8 cellular contexts compared by ENCODE assay signal in genomic region chr13:97109841-97110492, GRCh38.
DNase-seq lines count a peak whose midpoint lies in the region; ATAC-seq and TF ChIP-seq lines count a peak whose summit lies in the region.

No MANE protein-coding gene starts in this region.

- no peak overlapping the region for H3K4me3 ChIP-seq in vagina

- TF ChIP-seq CTCF in GM12874 (IDR thresholded peaks at IDR 0.05; ENCODE audit: insufficient read depth, low read depth, low read length) (peak; percentile 95), vagina (IDR thresholded peaks at IDR 0.05) (peak; percentile 91 to 97 (median 96))

- intact Hi-C loops in left cardiac atrium (cut with DNase I) (loop anchor here (2.0 to 10.0 kb wide), 6 partner anchors 102 to 252 kb away; no protein-coding TSS in a partner anchor), vagina (cut with DNase I) (loop anchor here (5.0 to 10.0 kb wide), 2 partner anchors 247 to 325 kb away; partner anchors contain the start of gene RAP2A)

- no peaks in the 10 kb centered on the region for H3K36me3 ChIP-seq in vagina

- H3K27me3 ChIP-seq in vagina: no peaks in the 10 kb centered on the region

- no peak for TF ChIP-seq POLR2A in vagina (IDR thresholded peaks at IDR 0.05)

- peaks cover 9% of the 10 kb centered on the region for H3K4me1 ChIP-seq in vagina

- DNase-seq in NCI-H128 (lab: John Stamatoyannopoulos, UW; ENCODE audit: unreplicated experiment): peak; percentile 56
- peak; percentile 64 for DNase-seq in T follicular helper cell (ENCODE audit: low read depth)
- peak; percentile 86 for DNase-seq in amniotic epithelial cell (ENCODE audit: low read depth)
- DNase-seq in left cardiac atrium: peak; percentile 93
- peak; percentile 69 for DNase-seq in pulmonary artery endothelial cell (ENCODE audit: low read depth, low spot score)
- DNase-seq in vagina (ENCODE audit: extremely low spot score in 2 of 2): no peak

- no peaks in the 10 kb centered on the region for H3K9me3 ChIP-seq in vagina

- peak overlapping the region; percentile 9 for H3K27ac ChIP-seq in vagina

- ATAC-seq in HG02759 (IDR thresholded peaks at IDR 0.05; ENCODE audit: unreplicated experiment) (peak; percentile 97), left cardiac atrium (peak; percentile 95 to 98)

Comparison
In these comparisons a context has a peak if more than half of its experiments do, and no peak if none do; other contexts are left out.
1. DNase-seq: peak in NCI-H128 (single experiment), T follicular helper cell (single experiment), amniotic epithelial cell (single experiment), left cardiac atrium (single experiment) and pulmonary artery endothelial cell (single experiment); none in vagina (0 of 2).